8 cellular contexts compared by ENCODE assay signal in the genomic region with DNA sequence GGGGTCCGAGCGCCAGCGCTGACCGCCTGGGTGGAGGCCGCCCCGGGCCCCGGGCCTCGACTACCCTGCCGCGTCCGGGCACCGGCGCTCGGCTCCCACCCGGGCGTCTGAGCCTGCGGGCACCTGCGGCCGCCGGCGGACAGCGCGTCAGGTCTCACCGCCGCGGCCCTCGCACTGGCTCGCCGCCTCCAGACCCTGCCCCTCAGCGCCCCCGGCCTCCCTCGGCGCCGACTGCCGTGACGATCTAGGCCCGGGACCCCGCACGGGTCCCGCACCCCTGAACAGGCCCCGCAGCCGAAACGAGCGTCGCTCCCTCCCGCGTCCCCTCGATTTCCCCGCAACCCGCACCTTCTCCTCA. TPM values are rescaled to one million over a fixed set of nuclear protein-coding genes. Genes with fewer than 3 reads are reported as not detected.
A peak's percentile ranks its signal among the peaks of the same experiment; 100 is the strongest.
DNase-seq lines count a peak whose midpoint lies in the region; ATAC-seq, FAIRE-seq and TF ChIP-seq lines count a peak whose summit lies in the region.

No MANE protein-coding gene starts in this region.

- FAIRE-seq in kidney (lab: Jason Lieb, UNC), result no peak

- no peaks in the 10 kb centered on the region for H3K27me3 ChIP-seq in DND-41 (ENCODE audit: insufficient read depth, low read length, poor library complexity)
- no peaks in the 10 kb centered on the region for H3K27me3 ChIP-seq in adrenal gland
- H3K27me3 ChIP-seq in stomach, result no peaks in the 10 kb centered on the region

- no peak for TF ChIP-seq CTCF in DND-41 (IDR thresholded peaks at IDR 0.05; ENCODE audit: borderline replicate concordance, extremely low read depth, low read length, poor library complexity, severe bottlenecking)
- TF ChIP-seq CTCF in adrenal gland (IDR thresholded peaks at IDR 0.05), result no peak
- TF ChIP-seq CTCF in kidney (IDR thresholded peaks at IDR 0.05; ENCODE audit: borderline replicate concordance, extremely low read depth, insufficient read depth), result no peak
- no peak for TF ChIP-seq CTCF in stomach (IDR thresholded peaks at IDR 0.05)

- peak overlapping the region; percentile 59 to 60; a peak in 3 of 4 replicates for H3K4me3 ChIP-seq in DND-41 (ENCODE audit: low read depth in 1 of 2, low read length in 2 of 2)
- peak overlapping the region; percentile 59 to 87 (median 81) for H3K4me3 ChIP-seq in adrenal gland
- peak overlapping the region; percentile 72 to 73 for H3K4me3 ChIP-seq in kidney (ENCODE audit: low read length in 2 of 2)
- H3K4me3 ChIP-seq in stomach, result peak overlapping the region; percentile 84 to 89 (median 86)

- H3K9ac ChIP-seq in DND-41 (ENCODE audit: low read depth, low read length) (peak overlapping the region; percentile 96), kidney (ENCODE audit: low read length in 2 of 2) (peak overlapping the region; percentile 44 to 84)

- H3K4me1 ChIP-seq in DND-41 (ENCODE audit: insufficient read depth, low read length), result peaks cover 37% of the 10 kb centered on the region
- peaks cover 0 to 15% of the 10 kb centered on the region in 2 donors for H3K4me1 ChIP-seq in adrenal gland (replicated peaks in 1 of 2)
- no peaks in the 10 kb centered on the region for H3K4me1 ChIP-seq in kidney (ENCODE audit: control insufficient read depth in 1 of 2, insufficient read depth in 1 of 2, low read depth in 1 of 2, low read length in 2 of 2)
- peaks cover 0 to 23% (median 14%) of the 10 kb centered on the region in 4 donors for H3K4me1 ChIP-seq in stomach

- H3K27ac ChIP-seq in DND-41 (ENCODE audit: low read length) (peak overlapping the region; percentile 91), adrenal gland (peak overlapping the region in 4 of 5 donors; percentile 43 to 89 (median 86)), kidney (ENCODE audit: low read depth in 2 of 2, low read length in 2 of 2) (peak overlapping the region; percentile 45 to 57), stomach (peak overlapping the region; percentile 77 to 97 (median 91))

- H4K20me1 ChIP-seq in DND-41 (ENCODE audit: insufficient read depth, low read length), result peaks cover 13% of the 10 kb centered on the region

- DNase-seq in DND-41, result no peak
- peak; percentile 16 for DNase-seq in HPDE6-E6E7 (ENCODE audit: extremely low spot score)
- peak in 5 of 7 donors; percentile 13 to 45 (median 20) for DNase-seq in adrenal gland
- no peak for DNase-seq in kidney
- peak; percentile 26 for DNase-seq in stomach
- DNase-seq in inferior parietal cortex (ENCODE audit: extremely low spot score), result no peak
- DNase-seq in COR-L47 (lab: John Stamatoyannopoulos, UW), result no peak

- H2AFZ ChIP-seq in DND-41 (ENCODE audit: low read depth, low read length), result peak overlapping the region; percentile 77

- intact Hi-C loops in adrenal gland (cut with DNase I) (no loop called here), kidney (cut with DNase I) (no loop called here), stomach (cut with DNase I; ENCODE audit: low total_unique reads) (no loop called here)

- H3K36me3 ChIP-seq in DND-41 (ENCODE audit: insufficient read depth, low read length) (peaks cover 18% of the 10 kb centered on the region), adrenal gland (replicated peaks in 1 of 2) (peaks cover 0 to 10% of the 10 kb centered on the region in 2 donors), kidney (ENCODE audit: control insufficient read depth in 1 of 2, insufficient read depth in 2 of 2, low read length in 2 of 2) (peaks cover 0 to 4% of the 10 kb centered on the region in 2 donors), stomach (peaks cover 7 to 21% (median 18%) of the 10 kb centered on the region in 4 donors)

- TF ChIP-seq EP300 in stomach (IDR thresholded peaks at IDR 0.05), result no peak

- TF ChIP-seq POLR2A in adrenal gland (IDR thresholded peaks at IDR 0.05), result no peak
- TF ChIP-seq POLR2A in stomach (IDR thresholded peaks at IDR 0.05), result no peak

- 0% methylated on average over 12 to 49 of the region's 50 CpGs; no CpG with 5 or more reads in 1 of the 4 donors for WGBS in adrenal gland, 4 donors
- WGBS in stomach, 5 donors, result 0 to 1% (median 1%) methylated on average over 29 to 50 of the region's 50 CpGs

- peak overlapping the region; percentile 75 for H3K4me2 ChIP-seq in DND-41 (ENCODE audit: insufficient read depth, low read length)

- H3K9me3 ChIP-seq in DND-41 (ENCODE audit: insufficient read depth, low read length, severe bottlenecking) (no peaks in the 10 kb centered on the region), adrenal gland (replicated peaks in 1 of 3) (no peaks in the 10 kb centered on the region), kidney (ENCODE audit: control insufficient read depth in 1 of 2, low read length in 2 of 2) (no peaks in the 10 kb centered on the region), stomach (no peaks in the 10 kb centered on the region)

- no peak; the same call in 1 of the 3 replicates for ATAC-seq in DND-41 (ENCODE audit: insufficient read depth, low read depth)
- peak; percentile 10 for ATAC-seq in GM21381 (IDR thresholded peaks at IDR 0.05; ENCODE audit: unreplicated experiment)

- peaks cover 66% of the 10 kb centered on the region for H3K79me2 ChIP-seq in DND-41 (ENCODE audit: insufficient read depth, low read length)

RNA-seq across cellular contexts. Expression of a gene that starts 0.3 kb away (rescaled TPM):
- total RNA-seq in adrenal gland (10 to 100 TPM in 2 of 8 donors, 1 to 10 TPM in 6; 5.4 to 36.8 (median 6.6) TPM), kidney (6.6 TPM), stomach (10 to 100 TPM in 4 of 5 donors, 1 to 10 TPM in 1; 8.2 to 60.7 (median 25.8) TPM)
- polyA plus RNA-seq in adrenal gland (1 to 10 TPM; 4.7 to 9.0 (median 6.1) TPM), kidney (ENCODE audit: insufficient read depth, low read depth, low replicate concordance) (3.4 TPM), stomach (10 to 100 TPM in 2 of 3 donors, 1 to 10 TPM in 1; 9.0 to 33.5 (median 16.8) TPM)

RNA-seq across cellular contexts. Expression of a gene that starts 28.4 kb away (rescaled TPM):
- 10 to 100 TPM in 6 of 8 donors, 1 to 10 TPM in 2; 9.1 to 21.5 (median 14.1) TPM for total RNA-seq in adrenal gland
- polyA plus RNA-seq in adrenal gland, result 10 to 100 TPM; 16.1 to 23.8 (median 19.3) TPM
- 15.5 TPM for total RNA-seq in kidney
- polyA plus RNA-seq in kidney (ENCODE audit: insufficient read depth, low read depth, low replicate concordance), result 18.5 TPM
- 10 to 100 TPM in 2 of 5 donors, 1 to 10 TPM in 3; 1.2 to 23.2 (median 7.5) TPM for total RNA-seq in stomach
- polyA plus RNA-seq in stomach, result 10 to 100 TPM; 12.6 to 13.0 (median 12.6) TPM

RNA-seq across cellular contexts. Expression of a gene that starts 39.4 kb away (rescaled TPM):
- total RNA-seq in adrenal gland, result 10 to 100 TPM in 7 of 8 donors, 1 to 10 TPM in 1; 8.1 to 38.7 (median 19.7) TPM
- polyA plus RNA-seq in adrenal gland, result 10 to 100 TPM in 2 of 3 donors, 1 to 10 TPM in 1; 7.7 to 17.4 (median 13.5) TPM
- total RNA-seq in kidney, result 11.6 TPM
- 11.6 TPM for polyA plus RNA-seq in kidney (ENCODE audit: insufficient read depth, low read depth, low replicate concordance)
- total RNA-seq in stomach, result 10 to 100 TPM in 2 of 5 donors, 1 to 10 TPM in 3; 2.2 to 98.5 (median 8.8) TPM
- 10 to 100 TPM in 1 of 3 donors, 1 to 10 TPM in 2; 6.1 to 11.3 (median 6.7) TPM for polyA plus RNA-seq in stomach

RNA-seq across cellular contexts. Expression of a gene that starts 59.0 kb away (rescaled TPM):
- 100 to 1,000 TPM in 1 of 8 donors, 10 to 100 TPM in 7; 32.2 to 114 (median 54.2) TPM for total RNA-seq in adrenal gland
- polyA plus RNA-seq in adrenal gland, result 10 to 100 TPM; 28.1 to 82.1 (median 71.1) TPM
- total RNA-seq in kidney, result 62.8 TPM
- polyA plus RNA-seq in kidney (ENCODE audit: insufficient read depth, low read depth, low replicate concordance), result 48.9 TPM
- 10 to 100 TPM; 28.0 to 63.8 (median 45.0) TPM for total RNA-seq in stomach
- 10 to 100 TPM; 35.7 to 62.7 (median 40.9) TPM for polyA plus RNA-seq in stomach

Comparison
In these comparisons a context has a peak if more than half of its experiments do, and no peak if none do; other contexts are left out.
1. DNase-seq: peak in HPDE6-E6E7 (single experiment), adrenal gland (5 of 7) and stomach (single experiment); none in DND-41 (single experiment), kidney (single experiment), inferior parietal cortex (single experiment) and COR-L47 (single experiment).
2. Peak in every context shown above with its lines, with median percentiles within 50 percentile points of each other: H3K27ac ChIP-seq and H3K4me3 ChIP-seq.